1 cellular context compared by ENCODE assay signal in genomic region chr4:165489786-165490185, GRCh38.
TF ChIP-seq lines count a peak whose summit lies in the region.

No MANE protein-coding gene starts in this region.

TF ChIP-seq in GM23338, 12 proteins besides CTCF, POLR2A, EP300 and RAD21 (continued from another document):
- no peak for TF ChIP-seq ZNF462 (CRISPR knock-in tag; IDR thresholded peaks at IDR 0.05)
- TF ChIP-seq REST (IDR thresholded peaks at IDR 0.05; ENCODE audit: unreplicated experiment) = no peak
- TF ChIP-seq ZNF331 (CRISPR knock-in tag; IDR thresholded peaks at IDR 0.05; ENCODE audit: low read depth) = no peak
